8 cellular contexts compared by ENCODE assay signal in the genomic region with DNA sequence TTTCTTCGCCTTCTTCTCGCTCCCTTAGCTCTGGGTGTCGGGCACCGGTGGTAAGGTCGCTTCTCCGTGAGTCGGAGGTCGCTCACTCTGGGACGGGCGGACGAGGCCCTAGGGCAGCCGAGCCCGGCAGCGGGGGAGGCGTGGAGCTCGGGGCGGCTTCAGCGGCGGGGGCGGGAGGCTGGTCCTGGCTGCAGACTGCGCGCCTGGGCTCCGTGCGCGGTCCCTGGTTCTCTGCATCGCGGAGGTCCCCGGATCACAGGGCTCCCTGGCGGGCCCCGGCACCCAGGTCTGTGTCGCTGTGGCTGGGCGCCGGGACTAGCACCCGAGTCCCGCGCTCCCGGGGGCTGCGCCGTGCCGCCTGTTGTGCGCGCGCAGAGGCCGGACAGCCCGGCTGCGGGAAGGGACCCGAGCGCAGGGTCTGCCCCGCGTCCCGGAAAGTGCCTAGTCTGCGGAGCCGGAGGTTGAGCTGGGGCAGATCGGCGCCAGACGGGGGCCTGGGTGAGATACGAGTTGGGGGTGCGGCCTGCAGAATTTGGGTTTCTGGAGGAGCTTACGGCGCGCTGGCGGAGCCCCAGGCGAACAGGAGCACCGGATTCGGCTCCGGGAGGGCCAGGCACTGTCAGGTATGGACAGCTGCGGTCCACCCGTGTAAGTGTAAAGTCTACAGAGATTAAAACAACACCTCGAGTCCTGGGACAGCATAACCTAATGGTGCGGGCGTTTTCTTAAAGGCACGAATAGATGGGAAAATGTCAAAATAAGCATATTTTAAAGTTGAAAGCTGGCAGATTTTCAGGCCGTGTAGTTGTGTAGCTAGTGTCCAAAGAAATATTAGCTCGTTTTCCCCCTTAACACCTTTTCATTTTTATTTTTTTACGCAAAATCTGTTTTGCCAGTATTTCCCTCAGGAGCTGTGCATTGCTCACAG. TPM values are rescaled to one million over a fixed set of nuclear protein-coding genes. Genes with fewer than 3 reads are reported as not detected.
DNase-seq lines count a peak whose midpoint lies in the region; ATAC-seq and TF ChIP-seq lines count a peak whose summit lies in the region.

No MANE protein-coding gene starts in this region.

- H3K36me3 ChIP-seq in OCI-LY1 (ENCODE audit: insufficient read depth, low read length), result no peaks in the 10 kb centered on the region
- peaks cover 4% of the 10 kb centered on the region for H3K36me3 ChIP-seq in smooth muscle cell (ENCODE audit: low read depth)

- H3K4me1 ChIP-seq in OCI-LY1 (ENCODE audit: insufficient read depth, low read length, severe bottlenecking), result peaks cover 15% of the 10 kb centered on the region
- peaks cover 48% of the 10 kb centered on the region for H3K4me1 ChIP-seq in smooth muscle cell (ENCODE audit: low read depth)

- H3K79me2 ChIP-seq in OCI-LY1 (ENCODE audit: insufficient read depth, low read length), result no peaks in the 10 kb centered on the region
- peaks cover 94% of the 10 kb centered on the region for H3K79me2 ChIP-seq in smooth muscle cell (ENCODE audit: low read depth)

- DNase-seq in activated CD4-positive, alpha-beta T cell treated with anti-CD3 and anti-CD28 coated beads for 36 hours, result no peak
- no peak for DNase-seq in activated CD4-positive, alpha-beta T cell treated with anti-CD3 and anti-CD28 coated beads for 1 hour
- peak; percentile 33 for DNase-seq in astrocyte of the spinal cord (ENCODE audit: low read depth, low spot score)
- DNase-seq in iPS-NIHi11 (ENCODE audit: low spot score), result peak; percentile 55
- DNase-seq in smooth muscle cell (lab: John Stamatoyannopoulos, UW; ENCODE audit: unreplicated experiment), result no peak
- DNase-seq in activated effector memory CD4-positive, alpha-beta T cell treated with anti-CD3 and anti-CD28 coated beads, Interleukin-2, amount 50 U/mL, for 16 hours, result no peak

- TF ChIP-seq CTCF in OCI-LY1 (IDR thresholded peaks at IDR 0.05; ENCODE audit: low read length) (no peak), astrocyte of the spinal cord (IDR thresholded peaks at IDR 0.05; ENCODE audit: low read depth, low read length) (no peak), smooth muscle cell (IDR thresholded peaks at IDR 0.05; ENCODE audit: borderline replicate concordance, insufficient read depth, poor library complexity, severe bottlenecking) (no peak)

- peak overlapping the region; percentile 71 for H3K4me2 ChIP-seq in OCI-LY1 (ENCODE audit: low read length)
- H3K4me2 ChIP-seq in smooth muscle cell, result peak overlapping the region; percentile 99

- H3K9me2 ChIP-seq in OCI-LY1 (ENCODE audit: low read depth, low read length), result no peaks in the 10 kb centered on the region

- POLR2A ChIA-PET in activated CD4-positive, alpha-beta T cell treated with anti-CD3 and anti-CD28 coated beads for 36 hours (lab: Charles Lee), result no interaction called here

- H3K4me3 Mint-ChIP-seq in activated CD4-positive, alpha-beta T cell treated with anti-CD3 and anti-CD28 coated beads for 36 hours, result peak overlapping the region; percentile 80

- H3K4me3 ChIP-seq in OCI-LY1 (ENCODE audit: low read depth, low read length, poor library complexity, severe bottlenecking), result peak overlapping the region; percentile 63
- H3K4me3 ChIP-seq in astrocyte of the spinal cord (ENCODE audit: low read depth, low read length), result peak overlapping the region; percentile 84
- H3K4me3 ChIP-seq in smooth muscle cell, result peak overlapping the region; percentile 81

- H2AFZ ChIP-seq in OCI-LY1 (ENCODE audit: low read length) (no peak overlapping the region), smooth muscle cell (ENCODE audit: low read depth) (no peak overlapping the region)

- H3K27me3 ChIP-seq in OCI-LY1 (ENCODE audit: insufficient read depth, low read length), result no peaks in the 10 kb centered on the region
- no peaks in the 10 kb centered on the region for H3K27me3 ChIP-seq in smooth muscle cell (ENCODE audit: low read depth)

- in situ Hi-C loops in astrocyte of the spinal cord (cut with HindIII; ENCODE audit: low sequenced_read_pairs), result no loop called here

- peak overlapping the region; percentile 79 for H3K27ac Mint-ChIP-seq in activated CD4-positive, alpha-beta T cell treated with anti-CD3 and anti-CD28 coated beads for 36 hours

- H3K9ac ChIP-seq in OCI-LY1 (ENCODE audit: low read length) (peak overlapping the region; percentile 42; the same call in 1 of the 2 replicates), smooth muscle cell (ENCODE audit: low read depth) (peak overlapping the region; percentile 94)

- H3K9me3 ChIP-seq in OCI-LY1 (ENCODE audit: low read length) (no peaks in the 10 kb centered on the region), smooth muscle cell (replicated peaks; ENCODE audit: low read depth) (no peaks in the 10 kb centered on the region)

- no peaks in the 10 kb centered on the region for H3F3A ChIP-seq in OCI-LY1 (ENCODE audit: insufficient read depth, low read length)
- peaks cover 21% of the 10 kb centered on the region for H3F3A ChIP-seq in smooth muscle cell (ENCODE audit: low read depth)

- no peaks in the 10 kb centered on the region for H3K36me3 Mint-ChIP-seq in activated CD4-positive, alpha-beta T cell treated with anti-CD3 and anti-CD28 coated beads for 36 hours (ENCODE audit: low read depth)

- intact Hi-C loops in activated CD4-positive, alpha-beta T cell treated with anti-CD3 and anti-CD28 coated beads for 36 hours (cut with DNase I, micrococcal nuclease), result loop anchor here (1.0 to 10.0 kb wide), 13 partner anchors 24 to 900 kb away; partner anchors contain the start of genes GPR137C (in 1 of the 2), NIN (in 1 of the 2), RTRAF (in 1 of the 2) and TMX1 (in 1 of the 2)

- CTCF ChIA-PET in activated CD4-positive, alpha-beta T cell treated with anti-CD3 and anti-CD28 coated beads for 36 hours (lab: Charles Lee), result interaction anchor here (0.6 to 2.4 kb wide), 15 partner anchors 10 to 554 kb away, joined by 3 to 16 read pairs (median 5); no protein-coding TSS in a partner anchor

- H4K20me1 ChIP-seq in OCI-LY1 (ENCODE audit: insufficient read depth, low read length) (no peaks in the 10 kb centered on the region), smooth muscle cell (ENCODE audit: low read depth) (peaks cover 58% of the 10 kb centered on the region)

- H3K27ac ChIP-seq in OCI-LY1 (ENCODE audit: low read depth, low read length, poor library complexity, severe bottlenecking) (no peak overlapping the region), smooth muscle cell (ENCODE audit: low read depth) (peak overlapping the region; percentile 88)

- peak; percentile 38 for ATAC-seq in activated CD4-positive, alpha-beta T cell treated with anti-CD3 and anti-CD28 coated beads for 36 hours
- ATAC-seq in HG02840 (IDR thresholded peaks at IDR 0.05; ENCODE audit: low FRiP score, unreplicated experiment), result peak; percentile 31

- peaks cover 16% of the 10 kb centered on the region for H3K27me3 Mint-ChIP-seq in activated CD4-positive, alpha-beta T cell treated with anti-CD3 and anti-CD28 coated beads for 36 hours

- 2% methylated on average over 70 of the region's 75 CpGs for WGBS in smooth muscle cell (ENCODE audit: low lambda C conversion rate)

- peaks cover 20% of the 10 kb centered on the region for H3K4me1 Mint-ChIP-seq in activated CD4-positive, alpha-beta T cell treated with anti-CD3 and anti-CD28 coated beads for 36 hours

- no peaks in the 10 kb centered on the region for H3K9me3 Mint-ChIP-seq in activated CD4-positive, alpha-beta T cell treated with anti-CD3 and anti-CD28 coated beads for 36 hours (ENCODE audit: low read depth)

RNA-seq across cellular contexts. Expression of gene FRMD6, which starts 0.7 kb away (rescaled TPM):
- 1 to 10 TPM; 7.5 to 8.0 TPM for total RNA-seq in activated CD4-positive, alpha-beta T cell treated with anti-CD3 and anti-CD28 coated beads for 36 hours
- total RNA-seq in smooth muscle cell, result 564 and 578 TPM in 2 replicates
- polyA plus RNA-seq in smooth muscle cell, result 197 and 254 TPM in 2 replicates

Comparison
In these comparisons a context has a peak if more than half of its experiments do, and no peak if none do; other contexts are left out.
1. DNase-seq: peak in astrocyte of the spinal cord (single experiment) and iPS-NIHi11 (single experiment); none in activated CD4-positive, alpha-beta T cell treated with anti-CD3 and anti-CD28 coated beads for 36 hours (single experiment), activated CD4-positive, alpha-beta T cell treated with anti-CD3 and anti-CD28 coated beads for 1 hour (single experiment), smooth muscle cell (single experiment) and activated effector memory CD4-positive, alpha-beta T cell treated with anti-CD3 and anti-CD28 coated beads, Interleukin-2, amount 50 U/mL, for 16 hours (single experiment).
2. RNA of gene FRMD6, which starts 0.7 kb away (total RNA-seq): 564 to 578 TPM in smooth muscle cell; 7.5 to 8.0 TPM in activated CD4-positive, alpha-beta T cell treated with anti-CD3 and anti-CD28 coated beads for 36 hours; every median in the first group is over 10 times any median in the second.
3. Peak in every context shown above with its lines, with median percentiles within 50 percentile points of each other: H3K4me3 ChIP-seq.